Comparison of ENCODE assay signal across 8 cellular contexts in the genomic region with DNA sequence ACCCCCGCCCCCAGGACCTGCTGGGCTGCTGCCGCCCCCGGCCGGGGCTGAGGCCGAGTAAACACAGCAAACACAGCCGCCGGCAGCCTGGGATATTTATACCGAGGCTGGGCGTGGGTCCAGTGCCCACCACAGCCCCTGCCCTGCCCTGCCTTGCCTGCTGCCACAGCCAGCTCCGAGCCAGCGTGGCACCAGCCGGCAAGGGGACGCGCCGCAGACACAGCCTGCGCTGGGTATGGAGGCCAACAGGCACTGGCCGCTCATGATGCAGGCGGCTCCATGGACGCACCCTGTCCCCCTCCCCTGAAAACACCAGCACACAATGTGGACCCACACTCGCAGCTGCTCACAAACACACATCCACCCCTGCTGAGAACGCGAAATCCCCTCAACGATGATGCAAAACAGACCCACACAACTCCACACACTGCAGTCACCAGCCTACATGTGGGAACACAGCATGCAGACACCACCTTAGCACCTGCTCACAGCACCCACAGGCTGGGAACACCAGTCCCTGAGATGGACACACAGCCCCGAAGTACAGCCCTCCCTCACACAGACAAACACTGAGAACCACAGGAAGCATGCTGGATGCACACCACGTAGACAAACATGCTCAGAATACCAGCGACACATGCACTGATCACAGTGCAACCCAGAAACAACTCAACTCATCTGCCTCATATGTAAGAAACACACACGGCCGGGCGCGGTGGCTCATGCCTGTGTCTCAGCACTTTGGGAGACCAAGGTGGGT. TPM values are rescaled to one million over a fixed set of nuclear protein-coding genes. Genes with fewer than 3 reads are reported as not detected.
DNase-seq lines count a peak whose midpoint lies in the region; TF ChIP-seq lines count a peak whose summit lies in the region.

No MANE protein-coding gene starts in this region.

- peak; percentile 31 for TF ChIP-seq POLR2A in transverse colon (IDR thresholded peaks at IDR 0.05)

- no peak for TF ChIP-seq CTCF in transverse colon (IDR thresholded peaks at IDR 0.05)

- peaks cover 20% of the 10 kb centered on the region for H3K27me3 ChIP-seq in transverse colon

- no peaks in the 10 kb centered on the region for H3K36me3 ChIP-seq in transverse colon

- no peak for TF ChIP-seq EP300 in transverse colon (IDR thresholded peaks at IDR 0.05; ENCODE audit: low read depth)

- H3K27ac ChIP-seq in cingulate gyrus (ENCODE audit: low read depth, low read length): peak overlapping the region; percentile 85
- H3K27ac ChIP-seq in transverse colon: peak overlapping the region; percentile 78 to 89 (median 83)

- peaks cover 31 to 82% (median 52%) of the 10 kb centered on the region in 4 donors for H3K4me1 ChIP-seq in transverse colon

- H3K4me3 ChIP-seq in GM08714 (ENCODE audit: low read length): peak overlapping the region; percentile 74; the same call in 1 of the 2 replicates
- peak overlapping the region in 1 of 4 donors; percentile 19 for H3K4me3 ChIP-seq in transverse colon

- intact Hi-C loops in transverse colon (cut with DNase I; ENCODE audit: low total_unique reads): no loop called here

- DNase-seq in NCI-H146 (lab: John Stamatoyannopoulos, UW) (peak; percentile 71), lung microvascular endothelial cell (ENCODE audit: low read depth in 2 of 2) (peak; percentile 71 to 89), transverse colon (peak; percentile 39), midbrain (lab: John Stamatoyannopoulos, UW) (no peak), mucosa of gallbladder (ENCODE audit: low spot score) (no peak), NCI-H1105 (lab: John Stamatoyannopoulos, UW) (no peak)

- WGBS in transverse colon (ENCODE audit: low coverage in 1 of 2), 2 donors: 17 to 58% methylated on average over 4 to 29 of the region's 30 CpGs

- no peaks in the 10 kb centered on the region for H3K9me3 ChIP-seq in transverse colon

- in situ Hi-C loops in transverse colon (cut with MboI; ENCODE audit: low pct_ligation_motif_present in 1 of 4, low pct_unique_long_range_greater_than_20kb in 1 of 4, low sequenced_read_pairs in 3 of 4): loop anchor here in 1 of 4 donors (25.0 kb wide), 1 partner anchor 236 kb away; no protein-coding TSS in a partner anchor

RNA-seq across cellular contexts. Expression of gene CCDC97, which starts 16.2 kb away (rescaled TPM):
- total RNA-seq in lung microvascular endothelial cell (4.4 and 8.7 TPM in 2 replicates), transverse colon (10 to 100 TPM; 10.1 to 22.4 (median 15.4) TPM), mucosa of gallbladder (26.2 TPM)

RNA-seq across cellular contexts. Expression of gene TGFB1, which starts 27.6 kb away (rescaled TPM):
- total RNA-seq in lung microvascular endothelial cell (17.4 and 19.6 TPM in 2 replicates), transverse colon (10 to 100 TPM in 2 of 4 donors, 1 to 10 TPM in 2; 4.4 to 30.3 (median 9.7) TPM), mucosa of gallbladder (47.1 TPM)

RNA-seq across cellular contexts. Expression of gene B9D2, which starts 37.8 kb away (rescaled TPM):
- total RNA-seq in lung microvascular endothelial cell (6.3 and 6.9 TPM in 2 replicates), transverse colon (1 to 10 TPM in 2 of 4 donors, not detected in 2; 6.4 to 9.3 TPM), mucosa of gallbladder (12.8 TPM)

RNA-seq across cellular contexts. Expression of gene TMEM91, which starts 50.2 kb away (rescaled TPM):
- total RNA-seq in lung microvascular endothelial cell (2.2 and 3.3 TPM in 2 replicates), transverse colon (10 to 100 TPM in 1 of 4 donors, 1 to 10 TPM in 2, not detected in 1; 4.8 to 11.4 (median 9.4) TPM), mucosa of gallbladder (8.6 TPM)

Comparison
In these comparisons a context has a peak if more than half of its experiments do, and no peak if none do; other contexts are left out.
1. DNase-seq: peak in NCI-H146 (single experiment), lung microvascular endothelial cell (2 of 2) and transverse colon (single experiment); none in midbrain (single experiment), mucosa of gallbladder (single experiment) and NCI-H1105 (single experiment).